28 cellular contexts compared by ENCODE assay signal in genomic region chr3:74593152-74593551, GRCh38. TPM values are rescaled to one million over a fixed set of nuclear protein-coding genes. Genes with fewer than 3 reads are reported as not detected.
"Had no signal": no experiment of that assay in that cellular context is flagged by ENCODE, and none has a peak within 500 bp of the region (broad histone marks: within the 10 kb centered on the region; RNA-seq: fewer than 3 reads in every experiment).

No MANE protein-coding gene starts in this region.

- H3K27ac ChIP-seq: neutrophil, pancreas, prostate gland, skin epidermis, spleen, suprapubic skin, testis, tibial artery, transverse colon, upper lobe of right lung, uterus had no signal

- H3K4me1 ChIP-seq: pancreas, prostate gland, spleen, suprapubic skin, testis, transverse colon, upper lobe of right lung, uterus had no signal

- H3K4me3 ChIP-seq: pancreas, prostate gland, skin epidermis, smooth muscle cell, spleen, suprapubic skin, testis, tibial artery, transverse colon, upper lobe of right lung, uterus had no signal

- ATAC-seq: naive thymus-derived CD8-positive, alpha-beta T cell; natural killer cell treated with Interleukin-12 subunit alpha and Interleukin-12 subunit beta and Interleukin-15 and Interleukin-18, amount 100 ng/mL, for 72 hours; pancreas; right cardiac atrium; sciatic nerve; stimulated activated memory B cell treated with anti-CD40 and anti-IgM and Interleukin-4, amounts not matched to agents 10 μg/mL and 1 μg/mL and 100 μg/mL, for 72 hours; stimulated activated naive CD8-positive, alpha-beta T cell treated with anti-CD3 and anti-CD28 coated beads, Interleukin-15, amount 100 ng/mL, for 72 hours; stimulated activated naive CD8-positive, alpha-beta T cell treated with anti-CD3 and anti-CD28 coated beads, Interleukin-15, Interleukin-2, amounts not matched to agents 100 U/mL and 50 U/mL, for 24 hours; upper lobe of right lung had no signal

- H3K9me3 ChIP-seq: neutrophil, pancreas, prostate gland, suprapubic skin, testis, tibial artery, transverse colon, upper lobe of right lung, uterus had no signal

- H3K4me2 ChIP-seq: smooth muscle cell had no signal

- H3K27me3 ChIP-seq: neutrophil, pancreas, spleen, suprapubic skin, testis, tibial artery, transverse colon, upper lobe of right lung, uterus had no signal

- DNase-seq: naive thymus-derived CD8-positive, alpha-beta T cell; nephron progenitor cell; nucleus accumbens; pancreas; right cardiac atrium; spleen; stimulated activated CD4-positive, alpha-beta T cell treated with anti-CD3 and anti-CD28 coated beads, Interleukin-12 subunit alpha, Interleukin-12 subunit beta, amount 100 ng/mL, for 4 hours; stimulated activated CD4-positive, alpha-beta T cell treated with anti-CD3 and anti-CD28 coated beads, Interleukin-1b, Interleukin-23, amount 100 ng/mL, for 48 hours; stimulated activated CD4-positive, alpha-beta T cell treated with anti-CD3 and anti-CD28 coated beads, Interleukin-4, amount 100 ng/mL, for 1 hour; stimulated activated CD4-positive, alpha-beta T cell treated with anti-CD3 and anti-CD28 coated beads, Interleukin-4, amount 100 ng/mL, for 4 hours; stimulated activated CD8-positive, alpha-beta memory T cell treated with anti-CD3 and anti-CD28 coated beads, Interleukin-4, amount 100 ng/mL, for 48 hours; stimulated activated naive CD4-positive, alpha-beta T cell; stimulated activated naive CD8-positive, alpha-beta T cell treated with anti-CD3 and anti-CD28 coated beads, Interleukin-15, amount 100 ng/mL, for 72 hours; stimulated activated naive CD8-positive, alpha-beta T cell treated with anti-CD3 and anti-CD28 coated beads, Interleukin-15, Interleukin-2, amounts not matched to agents 100 U/mL and 50 U/mL, for 24 hours; substantia nigra; testis; tibial artery; transverse colon; upper lobe of right lung; uterus had no signal

- H3K36me3 ChIP-seq: neutrophil, pancreas, prostate gland, spleen, suprapubic skin, tibial artery, transverse colon, upper lobe of right lung, uterus had no signal

RNA-seq across cellular contexts. Expression of gene CNTN3, which starts 21.3 kb away (rescaled TPM):
- total RNA-seq: naive thymus-derived CD8-positive, alpha-beta T cell; natural killer cell treated with Interleukin-12 subunit alpha and Interleukin-12 subunit beta and Interleukin-15 and Interleukin-18, amount 100 ng/mL, for 72 hours; smooth muscle cell had no signal
- polyA plus RNA-seq: naive thymus-derived CD8-positive, alpha-beta T cell; smooth muscle cell had no signal
